Comparison of ENCODE assay signal across 1 cellular context in the genomic region with DNA sequence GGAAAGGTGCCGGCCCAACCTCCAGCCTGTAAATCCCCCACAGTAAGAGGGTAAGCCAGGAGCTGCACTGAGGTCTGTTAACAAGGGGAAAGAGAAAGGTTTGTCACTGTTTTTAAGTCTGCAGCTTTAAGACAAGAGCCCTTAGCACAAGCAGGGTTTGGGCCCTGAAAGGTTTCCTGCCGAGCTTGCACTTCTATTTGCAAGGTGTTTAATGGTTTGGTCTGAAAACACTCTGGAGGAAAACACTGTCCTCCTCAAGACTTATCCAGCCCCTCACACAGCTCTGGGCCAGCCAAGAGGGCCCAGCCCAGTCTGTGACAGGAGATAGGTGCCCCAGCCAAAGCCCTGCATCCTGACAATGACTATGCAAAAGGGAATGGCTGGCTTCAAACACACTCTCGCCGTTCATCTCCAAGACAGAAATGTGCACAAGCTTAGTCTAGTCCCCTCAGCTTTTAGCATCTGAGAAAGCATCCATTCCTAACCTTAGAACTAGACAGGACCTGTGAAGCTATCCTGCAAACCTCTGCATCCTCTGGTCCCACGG.
TF ChIP-seq lines count a peak whose summit lies in the region.

No MANE protein-coding gene starts in this region.

TF ChIP-seq in K562, 482 proteins besides CTCF, POLR2A, EP300 and RAD21 (continued from another document):
- TF ChIP-seq, protein P1, sequence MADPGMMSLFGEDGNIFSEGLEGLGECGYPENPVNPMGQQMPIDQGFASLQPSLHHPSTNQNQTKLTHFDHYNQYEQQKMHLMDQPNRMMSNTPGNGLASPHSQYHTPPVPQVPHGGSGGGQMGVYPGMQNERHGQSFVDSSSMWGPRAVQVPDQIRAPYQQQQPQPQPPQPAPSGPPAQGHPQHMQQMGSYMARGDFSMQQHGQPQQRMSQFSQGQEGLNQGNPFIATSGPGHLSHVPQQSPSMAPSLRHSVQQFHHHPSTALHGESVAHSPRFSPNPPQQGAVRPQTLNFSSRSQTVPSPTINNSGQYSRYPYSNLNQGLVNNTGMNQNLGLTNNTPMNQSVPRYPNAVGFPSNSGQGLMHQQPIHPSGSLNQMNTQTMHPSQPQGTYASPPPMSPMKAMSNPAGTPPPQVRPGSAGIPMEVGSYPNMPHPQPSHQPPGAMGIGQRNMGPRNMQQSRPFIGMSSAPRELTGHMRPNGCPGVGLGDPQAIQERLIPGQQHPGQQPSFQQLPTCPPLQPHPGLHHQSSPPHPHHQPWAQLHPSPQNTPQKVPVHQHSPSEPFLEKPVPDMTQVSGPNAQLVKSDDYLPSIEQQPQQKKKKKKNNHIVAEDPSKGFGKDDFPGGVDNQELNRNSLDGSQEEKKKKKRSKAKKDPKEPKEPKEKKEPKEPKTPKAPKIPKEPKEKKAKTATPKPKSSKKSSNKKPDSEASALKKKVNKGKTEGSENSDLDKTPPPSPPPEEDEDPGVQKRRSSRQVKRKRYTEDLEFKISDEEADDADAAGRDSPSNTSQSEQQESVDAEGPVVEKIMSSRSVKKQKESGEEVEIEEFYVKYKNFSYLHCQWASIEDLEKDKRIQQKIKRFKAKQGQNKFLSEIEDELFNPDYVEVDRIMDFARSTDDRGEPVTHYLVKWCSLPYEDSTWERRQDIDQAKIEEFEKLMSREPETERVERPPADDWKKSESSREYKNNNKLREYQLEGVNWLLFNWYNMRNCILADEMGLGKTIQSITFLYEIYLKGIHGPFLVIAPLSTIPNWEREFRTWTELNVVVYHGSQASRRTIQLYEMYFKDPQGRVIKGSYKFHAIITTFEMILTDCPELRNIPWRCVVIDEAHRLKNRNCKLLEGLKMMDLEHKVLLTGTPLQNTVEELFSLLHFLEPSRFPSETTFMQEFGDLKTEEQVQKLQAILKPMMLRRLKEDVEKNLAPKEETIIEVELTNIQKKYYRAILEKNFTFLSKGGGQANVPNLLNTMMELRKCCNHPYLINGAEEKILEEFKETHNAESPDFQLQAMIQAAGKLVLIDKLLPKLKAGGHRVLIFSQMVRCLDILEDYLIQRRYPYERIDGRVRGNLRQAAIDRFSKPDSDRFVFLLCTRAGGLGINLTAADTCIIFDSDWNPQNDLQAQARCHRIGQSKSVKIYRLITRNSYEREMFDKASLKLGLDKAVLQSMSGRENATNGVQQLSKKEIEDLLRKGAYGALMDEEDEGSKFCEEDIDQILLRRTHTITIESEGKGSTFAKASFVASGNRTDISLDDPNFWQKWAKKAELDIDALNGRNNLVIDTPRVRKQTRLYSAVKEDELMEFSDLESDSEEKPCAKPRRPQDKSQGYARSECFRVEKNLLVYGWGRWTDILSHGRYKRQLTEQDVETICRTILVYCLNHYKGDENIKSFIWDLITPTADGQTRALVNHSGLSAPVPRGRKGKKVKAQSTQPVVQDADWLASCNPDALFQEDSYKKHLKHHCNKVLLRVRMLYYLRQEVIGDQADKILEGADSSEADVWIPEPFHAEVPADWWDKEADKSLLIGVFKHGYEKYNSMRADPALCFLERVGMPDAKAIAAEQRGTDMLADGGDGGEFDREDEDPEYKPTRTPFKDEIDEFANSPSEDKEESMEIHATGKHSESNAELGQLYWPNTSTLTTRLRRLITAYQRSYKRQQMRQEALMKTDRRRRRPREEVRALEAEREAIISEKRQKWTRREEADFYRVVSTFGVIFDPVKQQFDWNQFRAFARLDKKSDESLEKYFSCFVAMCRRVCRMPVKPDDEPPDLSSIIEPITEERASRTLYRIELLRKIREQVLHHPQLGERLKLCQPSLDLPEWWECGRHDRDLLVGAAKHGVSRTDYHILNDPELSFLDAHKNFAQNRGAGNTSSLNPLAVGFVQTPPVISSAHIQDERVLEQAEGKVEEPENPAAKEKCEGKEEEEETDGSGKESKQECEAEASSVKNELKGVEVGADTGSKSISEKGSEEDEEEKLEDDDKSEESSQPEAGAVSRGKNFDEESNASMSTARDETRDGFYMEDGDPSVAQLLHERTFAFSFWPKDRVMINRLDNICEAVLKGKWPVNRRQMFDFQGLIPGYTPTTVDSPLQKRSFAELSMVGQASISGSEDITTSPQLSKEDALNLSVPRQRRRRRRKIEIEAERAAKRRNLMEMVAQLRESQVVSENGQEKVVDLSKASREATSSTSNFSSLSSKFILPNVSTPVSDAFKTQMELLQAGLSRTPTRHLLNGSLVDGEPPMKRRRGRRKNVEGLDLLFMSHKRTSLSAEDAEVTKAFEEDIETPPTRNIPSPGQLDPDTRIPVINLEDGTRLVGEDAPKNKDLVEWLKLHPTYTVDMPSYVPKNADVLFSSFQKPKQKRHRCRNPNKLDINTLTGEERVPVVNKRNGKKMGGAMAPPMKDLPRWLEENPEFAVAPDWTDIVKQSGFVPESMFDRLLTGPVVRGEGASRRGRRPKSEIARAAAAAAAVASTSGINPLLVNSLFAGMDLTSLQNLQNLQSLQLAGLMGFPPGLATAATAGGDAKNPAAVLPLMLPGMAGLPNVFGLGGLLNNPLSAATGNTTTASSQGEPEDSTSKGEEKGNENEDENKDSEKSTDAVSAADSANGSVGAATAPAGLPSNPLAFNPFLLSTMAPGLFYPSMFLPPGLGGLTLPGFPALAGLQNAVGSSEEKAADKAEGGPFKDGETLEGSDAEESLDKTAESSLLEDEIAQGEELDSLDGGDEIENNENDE (IDR thresholded peaks at IDR 0.05; ENCODE audit: low read depth, low read length): no peak
- no peak for TF ChIP-seq PHF21A (IDR thresholded peaks at IDR 0.05; ENCODE audit: borderline replicate concordance, low read depth)
- TF ChIP-seq XRCC3 (IDR thresholded peaks at IDR 0.05): no peak
- no peak for TF ChIP-seq ZNF311 (CRISPR knock-in tag; IDR thresholded peaks at IDR 0.05)
- TF ChIP-seq, protein P2, sequence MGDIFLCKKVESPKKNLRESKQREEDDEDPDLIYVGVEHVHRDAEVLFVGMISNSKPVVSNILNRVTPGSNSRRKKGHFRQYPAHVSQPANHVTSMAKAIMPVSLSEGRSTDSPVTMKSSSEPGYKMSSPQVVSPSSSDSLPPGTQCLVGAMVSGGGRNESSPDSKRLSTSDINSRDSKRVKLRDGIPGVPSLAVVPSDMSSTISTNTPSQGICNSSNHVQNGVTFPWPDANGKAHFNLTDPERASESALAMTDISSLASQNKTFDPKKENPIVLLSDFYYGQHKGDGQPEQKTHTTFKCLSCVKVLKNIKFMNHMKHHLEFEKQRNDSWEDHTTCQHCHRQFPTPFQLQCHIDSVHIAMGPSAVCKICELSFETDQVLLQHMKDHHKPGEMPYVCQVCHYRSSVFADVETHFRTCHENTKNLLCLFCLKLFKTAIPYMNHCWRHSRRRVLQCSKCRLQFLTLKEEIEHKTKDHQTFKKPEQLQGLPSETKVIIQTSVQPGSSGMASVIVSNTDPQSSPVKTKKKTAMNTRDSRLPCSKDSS (IDR thresholded peaks at IDR 0.05; ENCODE audit: low read depth, partially characterized antibody): no peak
- TF ChIP-seq ZNF764 (CRISPR knock-in tag; IDR thresholded peaks at IDR 0.05; ENCODE audit: low read depth): no peak
- TF ChIP-seq HLTF (IDR thresholded peaks at IDR 0.05): no peak
